ENCODE assay signal across 22 cellular contexts in genomic region chr4:163603246-163603645, GRCh38.
A peak's percentile ranks its signal among the peaks of the same experiment; 100 is the strongest.
DNase-seq lines count a peak whose midpoint lies in the region; ATAC-seq and TF ChIP-seq lines count a peak whose summit lies in the region.
"Had no signal": no experiment of that assay in that cellular context is flagged by ENCODE, and none has a peak within 500 bp of the region (broad histone marks: within the 10 kb centered on the region; RNA-seq: fewer than 3 reads in every experiment).

No MANE protein-coding gene starts in this region.

- DNase-seq in M059J (ENCODE audit: low read depth) (peak; percentile 39), iris pigment epithelial cell (ENCODE audit: low read depth) (peak; percentile 29), erythroblast (lab: John Stamatoyannopoulos, UW) (no peak), SW 1271 (lab: John Stamatoyannopoulos, UW) (no peak), H4 (ENCODE audit: low spot score) (no peak)
- DNase-seq in activated CD8-positive, alpha-beta memory T cell treated with anti-CD3 and anti-CD28 coated beads for 24 hours = no peak
- DNase-seq: ACHN; activated naive CD8-positive, alpha-beta T cell treated with anti-CD3 and anti-CD28 coated beads, Interleukin-2, amount 10 ng/mL, durations not matched to agents 7 days and 5 days; cortex of kidney; head of caudate nucleus; left lung; midbrain; NCI-H1417 treated with DMSO at 0.1 percent for 48 hours; NCI-H2171 treated with DMSO at 0.1 percent for 48 hours; NCI-H526 treated with DMSO at 0.1 percent for 48 hours; posterior cingulate gyrus; Right ventricle myocardium superior; testis had no signal

- TF ChIP-seq POLR2A in erythroblast (IDR thresholded peaks at IDR 0.05; ENCODE audit: low read length) = no peak

- peak; percentile 30 for ATAC-seq in GM18502 (IDR thresholded peaks at IDR 0.05; ENCODE audit: poor library complexity, unreplicated experiment)
- ATAC-seq in GM21786 (IDR thresholded peaks at IDR 0.05; ENCODE audit: unreplicated experiment) = peak; percentile 38
- ATAC-seq: activated T-helper 17 cell treated with anti-CD3 and anti-CD28 coated beads, Interleukin-2, amount 50 U/mL, for 72 hours; left lung; sciatic nerve had no signal

Comparison
In these comparisons a context has a peak if more than half of its experiments do, and no peak if none do; other contexts are left out.
1. DNase-seq: peak in M059J (single experiment) and iris pigment epithelial cell (single experiment); none in erythroblast (0 of 2), SW 1271 (0 of 2), H4 (single experiment) and activated CD8-positive, alpha-beta memory T cell treated with anti-CD3 and anti-CD28 coated beads for 24 hours (single experiment).